13 cellular contexts compared by ENCODE assay signal in genomic region chr3:11818033-11818432, GRCh38. TPM values are rescaled to one million over a fixed set of nuclear protein-coding genes. Genes with fewer than 3 reads are reported as not detected.
A peak's percentile ranks its signal among the peaks of the same experiment; 100 is the strongest.
DNase-seq lines count a peak whose midpoint lies in the region; ATAC-seq and TF ChIP-seq lines count a peak whose summit lies in the region.
"Had no signal": no experiment of that assay in that cellular context is flagged by ENCODE, and none has a peak within 500 bp of the region (broad histone marks: within the 10 kb centered on the region; RNA-seq: fewer than 3 reads in every experiment).

No MANE protein-coding gene starts in this region.

- H3K9me1 ChIP-seq in IMR-90 (ENCODE audit: insufficient read depth, low read length), result peaks cover 7% of the 10 kb centered on the region; the same call in 1 of the 2 replicates

- dilution Hi-C loops in IMR-90 (cut with HindIII; ENCODE audit: low sequenced_read_pairs, unreplicated experiment), result no loop called here

- H2BK15ac ChIP-seq in IMR-90 (ENCODE audit: low read depth, low read length) (no peak overlapping the region), mesendoderm (replicated peaks; ENCODE audit: low read depth) (no peak overlapping the region)

- no peak for TF ChIP-seq CTCF in IMR-90 (conservative IDR thresholded peaks at IDR 0.05; ENCODE audit: low read depth, low read length)
- no peak for TF ChIP-seq CTCF in ascending aorta (IDR thresholded peaks at IDR 0.05)

- H3K23ac ChIP-seq in IMR-90 (ENCODE audit: low read depth, low read length), result no peak overlapping the region
- H3K23ac ChIP-seq in mesendoderm (ENCODE audit: low read length), result no peak overlapping the region

- H3K4me3 ChIP-seq in IMR-90 (ENCODE audit: insufficient read depth, low read depth, low read length) (no peak overlapping the region), mesendoderm (ENCODE audit: low read length) (no peak overlapping the region), ascending aorta (no peak overlapping the region)
- H3K4me3 ChIP-seq: lower lobe of right lung, neural progenitor cell, PC-9 had no signal

- no peak overlapping the region for H3K9ac ChIP-seq in IMR-90 (ENCODE audit: low read depth, low read length)
- H3K9ac ChIP-seq in mesendoderm (ENCODE audit: low read length), result no peak overlapping the region
- H3K9ac ChIP-seq: neural progenitor cell had no signal

- no TSS peak for BruUV-seq in IMR-90 (replicated peaks; lab: Mats Ljungman, UMichigan)

- no peak overlapping the region for H4K5ac ChIP-seq in IMR-90 (ENCODE audit: low read depth, low read length)
- H4K5ac ChIP-seq in mesendoderm (ENCODE audit: low read length), result no peak overlapping the region

- no peak overlapping the region for H3K4ac ChIP-seq in IMR-90 (ENCODE audit: low read depth, low read length)
- no peak overlapping the region for H3K4ac ChIP-seq in mesendoderm (ENCODE audit: low read depth, low read length)

- intact Hi-C loops in IMR-90 (cut with micrococcal nuclease) (no loop called here), ascending aorta (cut with DNase I) (no loop called here)

- no peak overlapping the region for H3K27ac ChIP-seq in IMR-90 (ENCODE audit: insufficient read depth, low read length)
- no peak overlapping the region for H3K27ac ChIP-seq in mesendoderm (ENCODE audit: low read depth, low read length)
- H3K27ac ChIP-seq in ascending aorta, result no peak overlapping the region
- H3K27ac ChIP-seq: lower lobe of right lung, neural progenitor cell, PC-9 had no signal

- H3K27me3 ChIP-seq in IMR-90 (ENCODE audit: control insufficient read depth, insufficient read depth, low read length) (no peaks in the 10 kb centered on the region), mesendoderm (ENCODE audit: insufficient read depth, low read length, poor library complexity) (no peaks in the 10 kb centered on the region), ascending aorta (no peaks in the 10 kb centered on the region)
- H3K27me3 ChIP-seq: neural progenitor cell had no signal

- no peak overlapping the region for H2AK5ac ChIP-seq in IMR-90 (ENCODE audit: low read depth, low read length)
- H2AK5ac ChIP-seq in mesendoderm (ENCODE audit: low read length), result no peak overlapping the region

- TF ChIP-seq RAD21 in IMR-90 (IDR thresholded peaks at IDR 0.05; ENCODE audit: low read length), result no peak

- no peak overlapping the region for H4K8ac ChIP-seq in IMR-90 (ENCODE audit: low read depth in 2 of 2, low read length in 2 of 2)
- no peak overlapping the region for H4K8ac ChIP-seq in mesendoderm (ENCODE audit: low read depth, low read length)

- H3K9me3 ChIP-seq in IMR-90 (ENCODE audit: control insufficient read depth, insufficient read depth, low read length) (no peaks in the 10 kb centered on the region), ascending aorta (no peaks in the 10 kb centered on the region)
- H3K9me3 ChIP-seq: lower lobe of right lung had no signal

- H3K4me2 ChIP-seq in IMR-90 (ENCODE audit: low read depth, low read length), result no peak overlapping the region
- H3K4me2 ChIP-seq in mesendoderm (ENCODE audit: low read length), result no peak overlapping the region
- H3K4me2 ChIP-seq: neural progenitor cell, PC-9 had no signal

- H3K4me1 ChIP-seq in IMR-90 (ENCODE audit: control insufficient read depth, insufficient read depth, low read length) (peaks cover 9% of the 10 kb centered on the region; the same call in 1 of the 2 replicates), mesendoderm (ENCODE audit: control insufficient read depth, low read depth, low read length) (no peaks in the 10 kb centered on the region), ascending aorta (no peaks in the 10 kb centered on the region)
- H3K4me1 ChIP-seq: lower lobe of right lung, neural progenitor cell had no signal

- no peak for TF ChIP-seq POLR2A in IMR-90 (IDR thresholded peaks at IDR 0.05; ENCODE audit: low read depth, low read length)

- POLR2A ChIA-PET in IMR-90 (lab: Charles Lee; ENCODE audit: unreplicated experiment), result no interaction called here
- POLR2A ChIA-PET in HEK293T (lab: Yijun Ruan, JAX), result no interaction called here

- WGBS in IMR-90 (ENCODE audit: extremely low coverage in 2 of 2, insufficient read length in 1 of 2), 2 experiments, result 67% methylated on average over 2 of the region's 5 CpGs; no CpG with 5 or more reads in 1 of the 2 experiments
- no CpG with 5 or more reads among the region's 5 CpGs for WGBS in mesendoderm (ENCODE audit: extremely low coverage, insufficient coverage, low lambda C conversion rate)

- H2BK120ac ChIP-seq in IMR-90 (ENCODE audit: low read depth, low read length) (no peak overlapping the region), mesendoderm (ENCODE audit: low read depth, low read length) (no peak overlapping the region)

- no peak overlapping the region for H3K56ac ChIP-seq in IMR-90 (ENCODE audit: extremely low read depth, insufficient read depth, low read length)
- H3K56ac ChIP-seq in mesendoderm (ENCODE audit: low read length), result no peak overlapping the region

- no peak overlapping the region for H3K14ac ChIP-seq in IMR-90 (replicated peaks; ENCODE audit: low read depth, low read length)

- no peak overlapping the region for H2AFZ ChIP-seq in IMR-90 (replicated peaks; ENCODE audit: low read length, poor library complexity)
- H2AFZ ChIP-seq: neural progenitor cell, PC-9 had no signal

- peak; percentile 12 for DNase-seq in COLO829 (ENCODE audit: low spot score)
- DNase-seq in IMR-90, result peak; percentile 11
- peak; percentile 25 for DNase-seq in SK-N-DZ (ENCODE audit: low spot score)
- DNase-seq in mesendoderm, result peak; percentile 4
- no peak for DNase-seq in HEK293T (ENCODE audit: extremely low spot score)
- DNase-seq in ascending aorta (ENCODE audit: low spot score in 2 of 2), result no peak
- DNase-seq in inferior parietal cortex (ENCODE audit: extremely low spot score), result no peak
- no peak for DNase-seq in cerebellum (ENCODE audit: low spot score)
- DNase-seq: lower lobe of right lung, NCI-H1092 treated with DMSO at 0.1 percent for 48 hours, NCI-H510A, PC-9 had no signal

- no peaks in the 10 kb centered on the region for H4K20me1 ChIP-seq in IMR-90 (ENCODE audit: insufficient read depth, low read length)

- H3K36me3 ChIP-seq in IMR-90 (ENCODE audit: control insufficient read depth, insufficient read depth, low read length) (peaks cover 9% of the 10 kb centered on the region), mesendoderm (ENCODE audit: control insufficient read depth, insufficient read depth, low read length) (no peaks in the 10 kb centered on the region), ascending aorta (peaks cover 25 to 46% of the 10 kb centered on the region in 2 donors)
- H3K36me3 ChIP-seq: neural progenitor cell had no signal

- H4K91ac ChIP-seq in IMR-90 (ENCODE audit: insufficient read depth, low read depth, low read length), result no peak overlapping the region

- H2BK20ac ChIP-seq in IMR-90 (ENCODE audit: low read depth, low read length), result no peak overlapping the region

- H2AK9ac ChIP-seq in IMR-90 (replicated peaks; ENCODE audit: low read depth, low read length, poor library complexity), result no peak overlapping the region

- CTCF ChIA-PET in IMR-90 (lab: Yijun Ruan, JAX) (interaction anchor here (1.0 kb wide), 1 partner anchor 18 kb away, joined by 3 read pairs; no protein-coding TSS in a partner anchor), HEK293T (lab: Yijun Ruan, JAX) (no interaction called here)

- no peak for ATAC-seq in IMR-90 (ENCODE audit: low read depth)
- ATAC-seq: lower lobe of right lung had no signal

- no peaks in the 10 kb centered on the region for H3K79me2 ChIP-seq in mesendoderm (ENCODE audit: control insufficient read depth, insufficient read depth, low read length)

- H3K18ac ChIP-seq in IMR-90 (ENCODE audit: low read depth, low read length), result no peak overlapping the region
- H3K18ac ChIP-seq in mesendoderm (ENCODE audit: low read length), result no peak overlapping the region

- 0 out of 4 replicates have a peak, but pooled peaks cover 0 to 2% of the 10 kb centered on the region in 2 experiments for H3K79me1 ChIP-seq in IMR-90 (ENCODE audit: low read depth in 1 of 2, low read length in 2 of 2)
- no peaks in the 10 kb centered on the region for H3K79me1 ChIP-seq in mesendoderm (ENCODE audit: low read length)

- H2BK5ac ChIP-seq in IMR-90 (ENCODE audit: low read depth, low read length, poor library complexity, severe bottlenecking) (no peak overlapping the region), mesendoderm (ENCODE audit: low read length) (no peak overlapping the region)

- in situ Hi-C loops in IMR-90 (cut with MboI; ENCODE audit: low sequenced_read_pairs), result no loop called here

TF ChIP-seq in IMR-90, 13 proteins besides CTCF, POLR2A, EP300 and RAD21:
- TF ChIP-seq, protein P1, sequence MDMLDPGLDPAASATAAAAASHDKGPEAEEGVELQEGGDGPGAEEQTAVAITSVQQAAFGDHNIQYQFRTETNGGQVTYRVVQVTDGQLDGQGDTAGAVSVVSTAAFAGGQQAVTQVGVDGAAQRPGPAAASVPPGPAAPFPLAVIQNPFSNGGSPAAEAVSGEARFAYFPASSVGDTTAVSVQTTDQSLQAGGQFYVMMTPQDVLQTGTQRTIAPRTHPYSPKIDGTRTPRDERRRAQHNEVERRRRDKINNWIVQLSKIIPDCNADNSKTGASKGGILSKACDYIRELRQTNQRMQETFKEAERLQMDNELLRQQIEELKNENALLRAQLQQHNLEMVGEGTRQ (IDR thresholded peaks at IDR 0.05; ENCODE audit: low read depth, low read length), result no peak
- TF ChIP-seq MAFK (IDR thresholded peaks at IDR 0.05; ENCODE audit: low read depth, low read length) (no peak), RFX5 (IDR thresholded peaks at IDR 0.05; ENCODE audit: low read depth, low read length) (no peak), NFE2L2 (IDR thresholded peaks at IDR 0.05; ENCODE audit: low read depth, low read length) (no peak)
TF ChIP-seq in IMR-90: peak in this region for 0.

TF ChIP-seq in HEK293T, 16 proteins besides CTCF, POLR2A, EP300 and RAD21:
- TF ChIP-seq L3MBTL2 (conservative IDR thresholded peaks at IDR 0.05), result no peak

RNA-seq across cellular contexts. Expression of gene TAMM41, which starts 28.7 kb away (rescaled TPM):
- total RNA-seq in IMR-90 (2012; rRNA removed) (3.9 and 4.3 TPM in 2 replicates), ascending aorta (3.1 TPM), cerebellum (26.0 TPM)
- polyA plus RNA-seq in IMR-90 (2012; rRNA removed), result 15.9 and 25.7 TPM in 2 replicates
- 6.4 and 8.7 TPM in 2 replicates for polyA plus RNA-seq in IMR-90 (2012; cell fraction: cytosol; rRNA removed)
- polyA plus RNA-seq in IMR-90 (2012; cell fraction: nucleus; rRNA removed; ENCODE audit: low replicate concordance), result 20.2 and 21.1 TPM in 2 replicates
- 10.3 and 12.7 TPM in 2 replicates for polyA plus RNA-seq in SK-N-DZ (2014; cell fraction: cytosol; rRNA removed)
- 12.2 and 25.9 TPM in 2 replicates for polyA plus RNA-seq in SK-N-DZ (2014; cell fraction: nucleus; rRNA removed)
- polyA plus RNA-seq in mesendoderm (2013, experiment 1 of 2), result 18.7 TPM
- 17.5 TPM for polyA plus RNA-seq in mesendoderm (2013, experiment 2 of 2)

Comparison
In these comparisons a context has a peak if more than half of its experiments do, and no peak if none do; other contexts are left out.
1. DNase-seq: peak in COLO829 (single experiment), IMR-90 (single experiment), SK-N-DZ (single experiment) and mesendoderm (single experiment); none in HEK293T (single experiment), ascending aorta (0 of 2), inferior parietal cortex (single experiment) and cerebellum (single experiment).